24 cellular contexts compared by ENCODE assay signal in the genomic region with DNA sequence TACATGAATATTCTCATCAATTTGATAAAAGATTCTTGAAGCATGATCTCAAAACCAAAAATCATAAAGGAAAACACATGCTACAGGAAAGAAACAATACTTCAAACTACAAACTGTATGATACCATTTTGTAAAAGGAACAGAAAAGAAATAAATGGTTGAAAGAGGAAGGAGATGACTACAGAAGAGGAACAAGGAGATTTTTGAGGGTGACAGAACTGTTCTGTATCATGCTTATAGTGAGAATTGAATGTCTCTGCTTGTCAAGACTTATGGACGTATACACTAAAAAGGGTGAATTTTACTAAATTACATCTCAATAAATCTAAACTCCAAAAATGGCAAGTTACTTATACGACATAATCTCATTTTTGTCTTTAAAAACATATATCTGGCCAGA.
DNase-seq lines count a peak whose midpoint lies in the region; ATAC-seq, FAIRE-seq and TF ChIP-seq lines count a peak whose summit lies in the region.
"Had no signal": no experiment of that assay in that cellular context is flagged by ENCODE, and none has a peak within 500 bp of the region (broad histone marks: within the 10 kb centered on the region; RNA-seq: fewer than 3 reads in every experiment).

No MANE protein-coding gene starts in this region.

- ATAC-seq in GM12878 (peak; percentile 82), body of pancreas (no peak)
- ATAC-seq: A549; activated T-cell treated with anti-CD3 and anti-CD28 coated beads, Interleukin-2, amount 50 U/mL, for 4 hours; natural killer cell had no signal

- H3K9me3 ChIP-seq in GM12878 (replicated peaks; ENCODE audit: control insufficient read depth, insufficient read depth, low read length) (no peaks in the 10 kb centered on the region), body of pancreas (no peaks in the 10 kb centered on the region), endodermal cell (ENCODE audit: control insufficient read depth, low read length) (peaks cover 20% of the 10 kb centered on the region)
- H3K9me3 ChIP-seq: A549, BE2C, left ventricle myocardium inferior, SK-N-SH, stomach, tibial artery had no signal

- no peak for TF ChIP-seq POLR2A in GM12878 (IDR thresholded peaks at IDR 0.05; ENCODE audit: low read depth, low read length)
- no peak for TF ChIP-seq POLR2A in body of pancreas (IDR thresholded peaks at IDR 0.05)

- no peak overlapping the region for H3K4me2 ChIP-seq in GM12878 (ENCODE audit: control insufficient read depth, insufficient read depth)
- H3K4me2 ChIP-seq: A549, SK-N-SH had no signal

- no peak overlapping the region for H3K4me3 Mint-ChIP-seq in endodermal cell
- H3K4me3 Mint-ChIP-seq: activated CD4-positive, alpha-beta T cell treated with anti-CD3 and anti-CD28 coated beads, Interleukin-2, amount 10 ng/mL, durations not matched to agents 7 days and 5 days; activated T-cell treated with anti-CD3 and anti-CD28 coated beads, Interleukin-2, amount 50 U/mL, for 4 hours; HFFc6; natural killer cell; T-helper 2 cell treated with Interferon-gamma antibody and Interleukin-4, amounts not matched to agents 5 μg/mL and 100 μg/mL, for 36 hours had no signal

- 43% methylated on average over 2 of the region's 2 CpGs for WGBS in GM12878 (ENCODE audit: insufficient coverage, insufficient replicate concordance, low lambda C conversion rate, missing lambda C conversion rate)
- 84 to 92% methylated on average over 2 of the region's 2 CpGs for WGBS in body of pancreas, 2 donors
- 83 to 95% methylated on average over 1 to 2 of the region's 2 CpGs for WGBS in endodermal cell (ENCODE audit: insufficient coverage in 1 of 2, insufficient read length in 1 of 2), 2 experiments

- CTCF ChIA-PET in GM12878 (lab: Yijun Ruan, JAX): interaction anchor here (1.1 kb wide), 1 partner anchor 29 kb away, joined by 3 read pairs; no protein-coding TSS in a partner anchor

- no peak for TF ChIP-seq RAD21 in GM12878 (IDR thresholded peaks at IDR 0.05; ENCODE audit: insufficient read depth, low read depth, low read length)

- peaks cover 5% of the 10 kb centered on the region; the same call in 1 of the 2 replicates for H3K4me1 ChIP-seq in GM12878 (ENCODE audit: control insufficient read depth, insufficient read depth, low read length)
- H3K4me1 ChIP-seq in body of pancreas: no peaks in the 10 kb centered on the region
- H3K4me1 ChIP-seq in endodermal cell (ENCODE audit: control insufficient read depth, insufficient read depth, low read length): peaks cover 5% of the 10 kb centered on the region
- H3K4me1 ChIP-seq: tibial artery had no signal

- TF ChIP-seq EP300 in GM12878 (IDR thresholded peaks at IDR 0.05; ENCODE audit: borderline replicate concordance in 1 of 2, control insufficient read depth in 1 of 2, low read depth in 2 of 2, low read length in 2 of 2): no peak

- TF ChIP-seq CTCF in GM12878 (IDR thresholded peaks at IDR 0.05 in 2 of 3, conservative IDR thresholded peaks at IDR 0.05 in 1 of 3; ENCODE audit: control insufficient read depth in 2 of 3, extremely low read depth in 1 of 3, insufficient read depth in 1 of 3, low read depth in 3 of 3, low read length in 3 of 3) (no peak), body of pancreas (IDR thresholded peaks at IDR 0.05) (no peak), foreskin fibroblast (IDR thresholded peaks at IDR 0.05; ENCODE audit: low read depth, low read length) (no peak), endodermal cell (conservative IDR thresholded peaks at IDR 0.05) (no peak)

- in situ Hi-C loops in GM12878 (cut with MboI): no loop called here

- intact Hi-C loops in GM12878 (cut with micrococcal nuclease; ENCODE audit: unreplicated experiment): no loop called here
- intact Hi-C loops in body of pancreas (cut with DNase I): no loop called here

- no peaks in the 10 kb centered on the region for H3K79me2 ChIP-seq in GM12878 (ENCODE audit: control insufficient read depth, insufficient read depth, low read length)

- FAIRE-seq in GM18507 (lab: Jason Lieb, UNC) (peak; percentile 5), GM12878 (lab: Jason Lieb, UNC) (no peak), urothelium cell line (lab: Jason Lieb, UNC) (no peak)
- FAIRE-seq: A549 had no signal

- H3K27me3 Mint-ChIP-seq in endodermal cell (ENCODE audit: insufficient read depth): no peaks in the 10 kb centered on the region
- H3K27me3 Mint-ChIP-seq: activated CD4-positive, alpha-beta T cell treated with anti-CD3 and anti-CD28 coated beads, Interleukin-2, amount 10 ng/mL, durations not matched to agents 7 days and 5 days had no signal

- POLR2A ChIA-PET in GM12878 (lab: Charles Lee): no interaction called here

- no peak overlapping the region for H3K27ac Mint-ChIP-seq in endodermal cell
- H3K27ac Mint-ChIP-seq: activated CD4-positive, alpha-beta T cell treated with anti-CD3 and anti-CD28 coated beads, Interleukin-2, amount 10 ng/mL, durations not matched to agents 7 days and 5 days; HFFc6; T-helper 2 cell treated with Interferon-gamma antibody and Interleukin-4, amounts not matched to agents 5 μg/mL and 100 μg/mL, for 36 hours had no signal

- H3K9me3 Mint-ChIP-seq in endodermal cell: peaks cover 12% of the 10 kb centered on the region
- H3K9me3 Mint-ChIP-seq: activated CD4-positive, alpha-beta T cell treated with anti-CD3 and anti-CD28 coated beads, Interleukin-2, amount 10 ng/mL, durations not matched to agents 7 days and 5 days; activated T-cell treated with anti-CD3 and anti-CD28 coated beads, Interleukin-2, amount 50 U/mL, for 4 hours; HFFc6; natural killer cell; T-helper 2 cell treated with Interferon-gamma antibody and Interleukin-4, amounts not matched to agents 5 μg/mL and 100 μg/mL, for 36 hours had no signal

- SMC1A ChIA-PET in GM12878 (lab: Charles Lee; ENCODE audit: uncharacterized antibody, unreplicated experiment): no interaction called here

- H2AFZ ChIP-seq in GM12878 (ENCODE audit: control insufficient read depth, low read depth, low read length): no peak overlapping the region

- peaks cover 32% of the 10 kb centered on the region for H3K4me1 Mint-ChIP-seq in endodermal cell
- H3K4me1 Mint-ChIP-seq: activated CD4-positive, alpha-beta T cell treated with anti-CD3 and anti-CD28 coated beads, Interleukin-2, amount 10 ng/mL, durations not matched to agents 7 days and 5 days had no signal

- DNase-seq in AML-193 (lab: John Stamatoyannopoulos, UW) (peak; percentile 23 to 29), GM18507 (ENCODE audit: extremely low spot score, insufficient read length, low read depth) (no peak), NOMO-1 treated with DMSO at 0.1 percent for 48 hours (lab: John Stamatoyannopoulos, UW; ENCODE audit: unreplicated experiment) (peak; percentile 77), GM12878 (ENCODE audit: low read depth, low spot score) (no peak), urothelium cell line (ENCODE audit: low spot score) (no peak), body of pancreas (no peak), foreskin fibroblast (no peak), endodermal cell (no peak)
- DNase-seq: activated CD4-positive, alpha-beta T cell treated with anti-CD3 and anti-CD28 coated beads, Interleukin-2, amount 10 ng/mL, durations not matched to agents 7 days and 5 days; activated T-cell treated with anti-CD3 and anti-CD28 coated beads, Interleukin-2, amount 50 U/mL, for 4 hours; BE2C; DMS153; HFFc6; left ventricle myocardium inferior; natural killer cell; NCI-H1092; NCI-H2029; NCI-H69; SK-N-SH; stomach; tibial artery had no signal

- H3K27me3 ChIP-seq in GM12878 (replicated peaks in 1 of 2; ENCODE audit: control insufficient read depth in 2 of 2, insufficient read depth in 2 of 2, low read length in 1 of 2) (no peaks in the 10 kb centered on the region), body of pancreas (no peaks in the 10 kb centered on the region), endodermal cell (ENCODE audit: control insufficient read depth, insufficient read depth, low read length, poor library complexity, severe bottlenecking) (no peaks in the 10 kb centered on the region)
- H3K27me3 ChIP-seq: BE2C, stomach, tibial artery had no signal

- H3K36me3 Mint-ChIP-seq in endodermal cell (ENCODE audit: low read depth): peaks cover 29% of the 10 kb centered on the region

- H3K27ac ChIP-seq in GM12878 (ENCODE audit: control insufficient read depth, insufficient read depth) (peak overlapping the region; percentile 15; the same call in 1 of the 2 replicates), body of pancreas (no peak overlapping the region), endodermal cell (ENCODE audit: low read depth, low read length) (no peak overlapping the region)
- H3K27ac ChIP-seq: A549, left ventricle myocardium inferior, RWPE1, stomach, tibial artery had no signal

- RAD21 ChIA-PET in GM12878 (lab: Charles Lee; ENCODE audit: unreplicated experiment): no interaction called here

- no peaks in the 10 kb centered on the region for H4K20me1 ChIP-seq in GM12878 (ENCODE audit: control insufficient read depth, insufficient read depth)

- H3K4me3 ChIP-seq in GM12878: 0 out of 2 replicates have a peak overlapping the region, but pooled peaks have one; percentile 8
- H3K4me3 ChIP-seq in body of pancreas: no peak overlapping the region
- no peak overlapping the region for H3K4me3 ChIP-seq in foreskin fibroblast (ENCODE audit: low read depth in 1 of 2, low read length in 2 of 2)
- H3K4me3 ChIP-seq in endodermal cell (ENCODE audit: low read length): no peak overlapping the region
- H3K4me3 ChIP-seq: A549, left ventricle myocardium inferior, stomach, tibial artery had no signal

- BruUV-seq in GM12878 (replicated peaks; lab: Mats Ljungman, UMichigan): no TSS peak

- H3K9ac ChIP-seq in GM12878 (ENCODE audit: control insufficient read depth, insufficient read depth, low read length) (no peak overlapping the region), endodermal cell (ENCODE audit: extremely low read depth, low read length, poor library complexity, severe bottlenecking) (no peak overlapping the region)
- H3K9ac ChIP-seq: SK-N-SH had no signal

- H3K36me3 ChIP-seq in GM12878 (ENCODE audit: control insufficient read depth in 2 of 2, insufficient read depth in 2 of 2, low read length in 1 of 2): peaks cover 2 to 6% of the 10 kb centered on the region in 2 experiments; a peak in 2 of 4 replicates
- no peaks in the 10 kb centered on the region for H3K36me3 ChIP-seq in body of pancreas (replicated peaks in 1 of 2; ENCODE audit: insufficient read depth in 1 of 2, low read depth in 2 of 2)
- H3K36me3 ChIP-seq in endodermal cell (ENCODE audit: control insufficient read depth, insufficient read depth, low read length): peaks cover 26% of the 10 kb centered on the region
- H3K36me3 ChIP-seq: BE2C, tibial artery had no signal

TF ChIP-seq in GM12878, 131 proteins besides CTCF, POLR2A, EP300 and RAD21:
- TF ChIP-seq SPI1 (IDR thresholded peaks at IDR 0.05; ENCODE audit: borderline replicate concordance, insufficient read depth, low read depth, low read length): peak; percentile 35; the same call in 1 of the 2 replicates
- TF ChIP-seq NR2F1 (conservative IDR thresholded peaks at IDR 0.05): no peak

Comparison
In these comparisons a context has a peak if more than half of its experiments do, and no peak if none do; other contexts are left out.
1. DNase-seq: peak in AML-193 (2 of 2) and NOMO-1 treated with DMSO at 0.1 percent for 48 hours (single experiment); none in GM18507 (single experiment), GM12878 (single experiment), urothelium cell line (single experiment), body of pancreas (0 of 4), foreskin fibroblast (0 of 2) and endodermal cell (single experiment).